ENCODE assay signal across 10 cellular contexts in genomic region chr19:1401889-1402217, GRCh38. TPM values are rescaled to one million over a fixed set of nuclear protein-coding genes. Genes with fewer than 3 reads are reported as not detected.
DNase-seq lines count a peak whose midpoint lies in the region; ATAC-seq, FAIRE-seq and TF ChIP-seq lines count a peak whose summit lies in the region.
"Had no signal": no experiment of that assay in that cellular context is flagged by ENCODE, and none has a peak within 500 bp of the region (broad histone marks: within the 10 kb centered on the region; RNA-seq: fewer than 3 reads in every experiment).

No MANE protein-coding gene starts in this region.

- DNase-seq in activated T-cell treated with anti-CD3 and anti-CD28 coated beads, Interleukin-2, amount 50 U/mL, for 24 hours: no peak
- no peak for DNase-seq in activated T-cell treated with anti-CD3 and anti-CD28 coated beads, Interleukin-2, amount 50 U/mL, for 48 hours
- DNase-seq in keratinocyte (ENCODE audit: low read depth, low spot score) (no peak), NCI-H1092 (lab: John Stamatoyannopoulos, UW) (no peak), erythroblast (lab: John Stamatoyannopoulos, UW) (no peak), pons (ENCODE audit: low spot score) (no peak)
- DNase-seq: kidney glomerular epithelial cell, NCI-H1436 treated with DMSO at 0.1 percent for 48 hours had no signal

- no peak for ATAC-seq in activated T-helper 17 cell treated with anti-CD3 and anti-CD28 coated beads, Interleukin-2, amount 50 U/mL, for 72 hours (replicated peaks)

- H3K9ac ChIP-seq in keratinocyte (ENCODE audit: control insufficient read depth, extremely low read depth, insufficient read depth, low read length): no peak overlapping the region

- peak overlapping the region; percentile 0 for H3K4me2 ChIP-seq in keratinocyte (ENCODE audit: control insufficient read depth, extremely low read depth, insufficient read depth, low read depth, low read length)

- no peak overlapping the region for H2AFZ ChIP-seq in keratinocyte (ENCODE audit: control insufficient read depth, low read length)

- peak overlapping the region; percentile 61 for H3K4me3 Mint-ChIP-seq in activated T-cell treated with anti-CD3 and anti-CD28 coated beads, Interleukin-2, amount 50 U/mL, for 24 hours
- peak overlapping the region; percentile 32 for H3K4me3 Mint-ChIP-seq in activated T-helper 17 cell treated with anti-CD3 and anti-CD28 coated beads, Interleukin-2, amount 50 U/mL, for 72 hours

- no peak overlapping the region for H3K27ac Mint-ChIP-seq in activated T-cell treated with anti-CD3 and anti-CD28 coated beads, Interleukin-2, amount 50 U/mL, for 24 hours
- no peak overlapping the region for H3K27ac Mint-ChIP-seq in activated T-helper 17 cell treated with anti-CD3 and anti-CD28 coated beads, Interleukin-2, amount 50 U/mL, for 72 hours

- H3K4me1 ChIP-seq in keratinocyte (ENCODE audit: control insufficient read depth, extremely low read depth, insufficient read depth, low read length): peaks cover 28% of the 10 kb centered on the region

- H3K4me3 ChIP-seq in keratinocyte (ENCODE audit: control insufficient read depth in 2 of 3, extremely low read depth in 1 of 3, insufficient read depth in 2 of 3, low read depth in 1 of 3, low read length in 3 of 3): no peak overlapping the region

- H3K9me3 ChIP-seq in keratinocyte (ENCODE audit: control insufficient read depth, low read depth, low read length): no peaks in the 10 kb centered on the region

- no peaks in the 10 kb centered on the region for H3K9me3 Mint-ChIP-seq in activated T-cell treated with anti-CD3 and anti-CD28 coated beads, Interleukin-2, amount 50 U/mL, for 24 hours
- H3K9me3 Mint-ChIP-seq in activated T-helper 17 cell treated with anti-CD3 and anti-CD28 coated beads, Interleukin-2, amount 50 U/mL, for 72 hours: no peaks in the 10 kb centered on the region

- H4K20me1 ChIP-seq in keratinocyte (ENCODE audit: control insufficient read depth, extremely low read depth, insufficient read depth, low read length): no peaks in the 10 kb centered on the region

- H3K27ac ChIP-seq in keratinocyte (ENCODE audit: control insufficient read depth, insufficient read depth, low read length) (no peak overlapping the region), temporal lobe (ENCODE audit: low read depth, low read length) (peak overlapping the region; percentile 52)

- peaks cover 18% of the 10 kb centered on the region for H3K4me1 Mint-ChIP-seq in activated T-cell treated with anti-CD3 and anti-CD28 coated beads, Interleukin-2, amount 50 U/mL, for 24 hours (ENCODE audit: low read depth)
- no peaks in the 10 kb centered on the region for H3K4me1 Mint-ChIP-seq in activated T-helper 17 cell treated with anti-CD3 and anti-CD28 coated beads, Interleukin-2, amount 50 U/mL, for 72 hours

- H3K9me1 ChIP-seq in keratinocyte (ENCODE audit: control insufficient read depth, extremely low read depth, insufficient read depth, low read length): no peaks in the 10 kb centered on the region

- H3K27me3 Mint-ChIP-seq in activated T-cell treated with anti-CD3 and anti-CD28 coated beads, Interleukin-2, amount 50 U/mL, for 24 hours: peaks cover 6% of the 10 kb centered on the region
- H3K27me3 Mint-ChIP-seq in activated T-helper 17 cell treated with anti-CD3 and anti-CD28 coated beads, Interleukin-2, amount 50 U/mL, for 72 hours: peaks cover 4% of the 10 kb centered on the region

- peaks cover 5% of the 10 kb centered on the region for H3K27me3 ChIP-seq in keratinocyte (ENCODE audit: control insufficient read depth, extremely low read depth, insufficient read depth, low read length)

- dilution Hi-C loops in keratinocyte (cut with MboI; ENCODE audit: extremely low pct_ligation_motif_present, low sequenced_read_pairs): no loop called here

- no peak for TF ChIP-seq POLR2A in erythroblast (IDR thresholded peaks at IDR 0.05; ENCODE audit: low read length)

- FAIRE-seq in keratinocyte (lab: Jason Lieb, UNC): no peak

- no peaks in the 10 kb centered on the region for H3K36me3 ChIP-seq in keratinocyte (ENCODE audit: control insufficient read depth in 2 of 2, extremely low read depth in 1 of 2, insufficient read depth in 2 of 2, low read length in 2 of 2)

- TF ChIP-seq CTCF in keratinocyte (optimal IDR thresholded peaks at IDR 0.05 in 1 of 3, IDR thresholded peaks at IDR 0.05 in 1 of 3, conservative IDR thresholded peaks at IDR 0.05 in 1 of 3; ENCODE audit: extremely low read depth in 1 of 3, insufficient read depth in 2 of 3, low read length in 3 of 3): no peak

- H3K79me2 ChIP-seq in keratinocyte (ENCODE audit: control insufficient read depth, insufficient read depth, low read length): no peaks in the 10 kb centered on the region

- peaks cover 8% of the 10 kb centered on the region for H3K36me3 Mint-ChIP-seq in activated T-cell treated with anti-CD3 and anti-CD28 coated beads, Interleukin-2, amount 50 U/mL, for 24 hours (ENCODE audit: low read depth)
- no peaks in the 10 kb centered on the region for H3K36me3 Mint-ChIP-seq in activated T-helper 17 cell treated with anti-CD3 and anti-CD28 coated beads, Interleukin-2, amount 50 U/mL, for 72 hours (ENCODE audit: low read depth)

RNA-seq across cellular contexts. Expression of gene GAMT, which starts 0.5 kb away (rescaled TPM):
- total RNA-seq in activated T-helper 17 cell treated with anti-CD3 and anti-CD28 coated beads, Interleukin-2, amount 50 U/mL, for 72 hours: 10 to 100 TPM in 1 of 2 donors, 1 to 10 TPM in 1; 4.9 to 11.2 TPM
- 5.7 to 15.6 TPM (median 7.6 TPM) in 3 replicates for polyA plus RNA-seq in keratinocyte
- 2.3 TPM for polyA plus RNA-seq in keratinocyte (2011; ENCODE audit: low read depth)
- polyA plus RNA-seq in keratinocyte (2011; cell fraction: cytosol; rRNA removed): 5.4 and 11.0 TPM in 2 replicates
- polyA plus RNA-seq in keratinocyte (2011; cell fraction: nucleus; rRNA removed): 2.8 and 4.4 TPM in 2 replicates
- polyA plus RNA-seq in keratinocyte (2012; ENCODE audit: low replicate concordance): 7.6 and 8.1 TPM in 2 replicates
- 3.4 to 8.3 TPM (median 7.1 TPM) in 3 replicates for polyA minus RNA-seq in keratinocyte
- polyA minus RNA-seq in keratinocyte (2011; cell fraction: cytosol; rRNA and poly(A)+ RNA removed): 12.1 TPM
- 1.3 and 1.5 TPM in 2 replicates for polyA minus RNA-seq in keratinocyte (2011; cell fraction: nucleus; rRNA and poly(A)+ RNA removed)
- 10.3 TPM for total RNA-seq in temporal lobe

RNA-seq across cellular contexts. Expression of gene DAZAP1, which starts 5.5 kb away (rescaled TPM):
- total RNA-seq in activated T-helper 17 cell treated with anti-CD3 and anti-CD28 coated beads, Interleukin-2, amount 50 U/mL, for 72 hours: 100 to 1,000 TPM; 161 to 271 TPM
- 56.4 to 99.2 TPM (median 71.6 TPM) in 3 replicates for polyA plus RNA-seq in keratinocyte
- 75.7 TPM for polyA plus RNA-seq in keratinocyte (2011; ENCODE audit: low read depth)
- polyA plus RNA-seq in keratinocyte (2011; cell fraction: cytosol; rRNA removed): 33.6 and 50.2 TPM in 2 replicates
- 72.0 and 80.3 TPM in 2 replicates for polyA plus RNA-seq in keratinocyte (2011; cell fraction: nucleus; rRNA removed)
- polyA plus RNA-seq in keratinocyte (2012; ENCODE audit: low replicate concordance): 35.2 and 91.1 TPM in 2 replicates
- 24.9 to 70.2 TPM (median 27.3 TPM) in 3 replicates for polyA minus RNA-seq in keratinocyte
- 40.5 TPM for polyA minus RNA-seq in keratinocyte (2011; cell fraction: cytosol; rRNA and poly(A)+ RNA removed)
- polyA minus RNA-seq in keratinocyte (2011; cell fraction: nucleus; rRNA and poly(A)+ RNA removed): 20.7 and 38.5 TPM in 2 replicates
- 25.8 TPM for total RNA-seq in temporal lobe

RNA-seq across cellular contexts. Expression of gene NDUFS7, which starts 18.1 kb away (rescaled TPM):
- total RNA-seq in activated T-helper 17 cell treated with anti-CD3 and anti-CD28 coated beads, Interleukin-2, amount 50 U/mL, for 72 hours: 10 to 100 TPM; 51.5 to 87.9 TPM
- 23.2 to 52.1 TPM (median 41.3 TPM) in 3 replicates for polyA plus RNA-seq in keratinocyte
- polyA plus RNA-seq in keratinocyte (2011; ENCODE audit: low read depth): 11.3 TPM
- 24.0 and 90.4 TPM in 2 replicates for polyA plus RNA-seq in keratinocyte (2011; cell fraction: cytosol; rRNA removed)
- 28.1 and 45.9 TPM in 2 replicates for polyA plus RNA-seq in keratinocyte (2011; cell fraction: nucleus; rRNA removed)
- 53.3 and 67.2 TPM in 2 replicates for polyA plus RNA-seq in keratinocyte (2012; ENCODE audit: low replicate concordance)
- polyA minus RNA-seq in keratinocyte: 23.6 to 24.5 TPM (median 24.1 TPM) in 3 replicates
- 179 TPM for polyA minus RNA-seq in keratinocyte (2011; cell fraction: cytosol; rRNA and poly(A)+ RNA removed)
- 21.3 and 24.1 TPM in 2 replicates for polyA minus RNA-seq in keratinocyte (2011; cell fraction: nucleus; rRNA and poly(A)+ RNA removed)
- 21.4 TPM for total RNA-seq in temporal lobe

RNA-seq across cellular contexts. Expression of gene RPS15, which starts 36.3 kb away (rescaled TPM):
- total RNA-seq in activated T-helper 17 cell treated with anti-CD3 and anti-CD28 coated beads, Interleukin-2, amount 50 U/mL, for 72 hours: 1,000 to 10,000 TPM; 1,611 to 1,688 TPM
- polyA plus RNA-seq in keratinocyte: 795 to 1,391 TPM (median 803 TPM) in 3 replicates
- 362 TPM for polyA plus RNA-seq in keratinocyte (2011; ENCODE audit: low read depth)
- polyA plus RNA-seq in keratinocyte (2011; cell fraction: cytosol; rRNA removed): 749 and 1,693 TPM in 2 replicates
- 422 and 446 TPM in 2 replicates for polyA plus RNA-seq in keratinocyte (2011; cell fraction: nucleus; rRNA removed)
- 1,800 and 1,869 TPM in 2 replicates for polyA plus RNA-seq in keratinocyte (2012; ENCODE audit: low replicate concordance)
- polyA minus RNA-seq in keratinocyte: 373 to 635 TPM (median 449 TPM) in 3 replicates
- polyA minus RNA-seq in keratinocyte (2011; cell fraction: cytosol; rRNA and poly(A)+ RNA removed): 1,642 TPM
- 171 and 204 TPM in 2 replicates for polyA minus RNA-seq in keratinocyte (2011; cell fraction: nucleus; rRNA and poly(A)+ RNA removed)
- total RNA-seq in temporal lobe: 418 TPM

RNA-seq across cellular contexts. Expression of gene APC2, which starts 48.1 kb away (rescaled TPM):
- under 1 TPM; 0.04 to 0.21 TPM for total RNA-seq in activated T-helper 17 cell treated with anti-CD3 and anti-CD28 coated beads, Interleukin-2, amount 50 U/mL, for 72 hours
- 0.01 to 0.05 TPM (median 0.01 TPM) in 3 replicates for polyA plus RNA-seq in keratinocyte
- polyA plus RNA-seq in keratinocyte (2011; ENCODE audit: low read depth): not detected
- 0.01 and 0.03 TPM in 2 replicates for polyA plus RNA-seq in keratinocyte (2011; cell fraction: cytosol; rRNA removed)
- 0.08 and 0.11 TPM in 2 replicates for polyA plus RNA-seq in keratinocyte (2011; cell fraction: nucleus; rRNA removed)
- polyA plus RNA-seq in keratinocyte (2012; ENCODE audit: low replicate concordance): 0.16 and 0.20 TPM in 2 replicates
- 0.03 to 0.13 TPM in 2 of 3 replicates, not detected in the other for polyA minus RNA-seq in keratinocyte
- not detected for polyA minus RNA-seq in keratinocyte (2011; cell fraction: cytosol; rRNA and poly(A)+ RNA removed)
- 0.21 and 0.54 TPM in 2 replicates for polyA minus RNA-seq in keratinocyte (2011; cell fraction: nucleus; rRNA and poly(A)+ RNA removed)
- total RNA-seq in temporal lobe: 193 TPM
